2 cellular contexts compared by ENCODE assay signal in genomic region chr21:43664358-43664757, GRCh38.
TF ChIP-seq lines count a peak whose summit lies in the region.

No MANE protein-coding gene starts in this region.

TF ChIP-seq in WTC11, 78 proteins besides CTCF, POLR2A, EP300 and RAD21:
- no peak for TF ChIP-seq MYBL2 (CRISPR knock-in tag; IDR thresholded peaks at IDR 0.05)
- TF ChIP-seq ARID4B (CRISPR knock-in tag; IDR thresholded peaks at IDR 0.05; ENCODE audit: borderline replicate concordance): no peak
- TF ChIP-seq ATF1 (CRISPR knock-in tag; IDR thresholded peaks at IDR 0.05): no peak
TF ChIP-seq in WTC11: peak in this region for 0.

TF ChIP-seq in endothelial cell of umbilical vein, 7 proteins besides CTCF, POLR2A, EP300 and RAD21:
- no peak for TF ChIP-seq GATA2 (IDR thresholded peaks at IDR 0.05; ENCODE audit: insufficient read depth, insufficient read length, low read depth, low read length)
- no peak for TF ChIP-seq EZH2 (IDR thresholded peaks at IDR 0.05; ENCODE audit: borderline replicate concordance, low read depth, low read length, severe bottlenecking)
- TF ChIP-seq JUN (IDR thresholded peaks at IDR 0.05; ENCODE audit: borderline replicate concordance, insufficient read depth, insufficient read length, low read depth): no peak
- no peak for TF ChIP-seq POLR2AphosphoS5 (IDR thresholded peaks at IDR 0.05; ENCODE audit: insufficient read depth, low read depth, low read length)
